Comparison of ENCODE assay signal across 8 cellular contexts in the genomic region with DNA sequence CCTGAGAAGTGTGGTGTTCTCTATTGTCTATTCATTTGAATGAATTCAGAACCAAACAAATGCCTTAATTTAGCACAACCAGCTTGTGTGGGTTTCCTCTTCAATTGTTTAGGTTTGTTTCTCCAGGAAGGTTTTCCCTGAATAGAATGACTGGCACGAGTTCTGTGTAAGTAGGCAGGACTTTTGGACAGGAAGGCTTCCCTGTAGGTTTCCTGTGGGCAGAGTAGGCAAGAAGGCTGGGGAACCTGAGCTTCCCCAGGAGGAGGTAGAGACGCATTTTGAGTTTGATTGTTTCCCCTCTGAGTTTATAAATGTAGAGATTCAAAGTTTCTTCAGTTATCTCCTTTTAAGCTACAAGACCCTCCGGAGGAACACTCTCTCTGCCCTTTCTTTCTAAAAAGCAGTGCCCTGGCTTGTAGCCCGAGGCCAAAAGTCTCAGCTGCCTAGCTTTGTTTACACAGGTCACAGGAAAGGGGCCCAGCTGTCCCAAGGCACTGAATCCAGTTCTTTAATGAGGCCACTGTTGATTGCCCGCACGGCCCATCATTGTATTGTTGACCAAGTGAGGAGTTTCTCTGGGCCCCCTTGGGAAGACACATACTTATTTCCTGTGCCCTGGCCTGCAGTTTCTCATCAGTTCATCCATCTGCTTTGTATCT.
DNase-seq lines count a peak whose midpoint lies in the region; ATAC-seq and TF ChIP-seq lines count a peak whose summit lies in the region.

No MANE protein-coding gene starts in this region.

- H3K9me3 ChIP-seq in OCI-LY7 (ENCODE audit: low read length) (no peaks in the 10 kb centered on the region), smooth muscle cell (replicated peaks; ENCODE audit: low read depth) (no peaks in the 10 kb centered on the region)

- H4K20me1 ChIP-seq in OCI-LY7 (ENCODE audit: insufficient read depth, low read length) (no peaks in the 10 kb centered on the region), smooth muscle cell (ENCODE audit: low read depth) (no peaks in the 10 kb centered on the region)

- H3K4me3 ChIP-seq in OCI-LY7 (ENCODE audit: low read depth, low read length, poor library complexity, severe bottlenecking) (no peak overlapping the region), smooth muscle cell (no peak overlapping the region)

- H3K36me3 Mint-ChIP-seq in glutamatergic neuron (ENCODE audit: unreplicated experiment) (no peaks in the 10 kb centered on the region), T-cell (no peaks in the 10 kb centered on the region)

- H3K27ac Mint-ChIP-seq in glutamatergic neuron (ENCODE audit: unreplicated experiment) (peak overlapping the region; percentile 70), T-cell (no peak overlapping the region)

- POLR2A ChIA-PET in OCI-LY7 (lab: Charles Lee): interaction anchor here (1.1 to 2.0 kb wide), 2 partner anchors 17 to 34 kb away, joined by 5 to 7 read pairs; no protein-coding TSS in a partner anchor
- POLR2A ChIA-PET in T-cell (lab: Charles Lee): no interaction called here

- H3K9ac ChIP-seq in smooth muscle cell (ENCODE audit: low read depth): peak overlapping the region; percentile 50

- CTCF ChIA-PET in OCI-LY7 (lab: Charles Lee; ENCODE audit: unreplicated experiment) (interaction anchor here (0.5 kb wide), 1 partner anchor 126 kb away, joined by 3 read pairs; no protein-coding TSS in a partner anchor), T-cell (lab: Charles Lee) (interaction anchor here (0.6 kb wide), 2 partner anchors 162 to 165 kb away, joined by 3 read pairs; no protein-coding TSS in a partner anchor)

- H3K79me2 ChIP-seq in OCI-LY7 (ENCODE audit: insufficient read depth, low read depth, low read length) (no peaks in the 10 kb centered on the region), smooth muscle cell (ENCODE audit: low read depth) (no peaks in the 10 kb centered on the region)

- H2AFZ ChIP-seq in OCI-LY7 (ENCODE audit: low read length): peak overlapping the region; percentile 88; the same call in 1 of the 2 replicates
- peak overlapping the region; percentile 99 for H2AFZ ChIP-seq in smooth muscle cell (ENCODE audit: low read depth)

- H3K4me1 Mint-ChIP-seq in glutamatergic neuron (ENCODE audit: low read depth, unreplicated experiment) (peaks cover 13% of the 10 kb centered on the region), T-cell (no peaks in the 10 kb centered on the region)

- BruUV-seq in OCI-LY7 (replicated peaks; lab: Mats Ljungman, UMichigan): no TSS peak

- H3F3A ChIP-seq in smooth muscle cell (ENCODE audit: low read depth): no peaks in the 10 kb centered on the region

- H3K4me3 Mint-ChIP-seq in glutamatergic neuron (ENCODE audit: unreplicated experiment) (peak overlapping the region; percentile 66), T-cell (no peak overlapping the region)

- H3K4me1 ChIP-seq in OCI-LY7 (ENCODE audit: insufficient read depth, low read length, poor library complexity, severe bottlenecking) (peaks cover 6% of the 10 kb centered on the region), smooth muscle cell (ENCODE audit: low read depth) (peaks cover 28% of the 10 kb centered on the region)

- WGBS in smooth muscle cell (ENCODE audit: low lambda C conversion rate): 20% methylated on average over 6 of the region's 6 CpGs

- DNase-seq in NCI-H2107 treated with DMSO at 0.1 percent for 48 hours (lab: John Stamatoyannopoulos, UW; ENCODE audit: unreplicated experiment) (peak; percentile 9), NCI-H2107 (lab: John Stamatoyannopoulos, UW) (no peak), OCI-LY7 (ENCODE audit: low spot score) (no peak), glutamatergic neuron (peak; percentile 62), smooth muscle cell (lab: John Stamatoyannopoulos, UW; ENCODE audit: unreplicated experiment) (no peak), D341Med (ENCODE audit: low spot score) (no peak), mucosa of gallbladder (ENCODE audit: low spot score) (no peak), T-cell (no peak)

- no peaks in the 10 kb centered on the region for H3K9me2 ChIP-seq in OCI-LY7 (ENCODE audit: insufficient read depth, low read length)

- no peak for ATAC-seq in T-cell (replicated peaks in 1 of 4)

- H3K4me2 ChIP-seq in OCI-LY7 (ENCODE audit: low read length) (no peak overlapping the region), smooth muscle cell (peak overlapping the region; percentile 66)

- no peaks in the 10 kb centered on the region for H3K27me3 Mint-ChIP-seq in glutamatergic neuron (ENCODE audit: unreplicated experiment)
- H3K27me3 Mint-ChIP-seq in T-cell: peaks cover 0 to 3% of the 10 kb centered on the region in 2 donors

- H3K9me3 Mint-ChIP-seq in glutamatergic neuron (ENCODE audit: unreplicated experiment): peaks cover 1% of the 10 kb centered on the region
- no peaks in the 10 kb centered on the region for H3K9me3 Mint-ChIP-seq in T-cell

- H3K27ac ChIP-seq in OCI-LY7 (ENCODE audit: low read depth, low read length, poor library complexity, severe bottlenecking): no peak overlapping the region
- peak overlapping the region; percentile 43 for H3K27ac ChIP-seq in smooth muscle cell (ENCODE audit: low read depth)

- H3K27me3 ChIP-seq in smooth muscle cell (ENCODE audit: low read depth): no peaks in the 10 kb centered on the region

- intact Hi-C loops in OCI-LY7 (cut with micrococcal nuclease; ENCODE audit: unreplicated experiment): no loop called here

- no peaks in the 10 kb centered on the region for H3K36me3 ChIP-seq in OCI-LY7 (ENCODE audit: insufficient read depth, low read length)
- no peaks in the 10 kb centered on the region for H3K36me3 ChIP-seq in smooth muscle cell (ENCODE audit: low read depth)

- TF ChIP-seq CTCF in OCI-LY7 (conservative IDR thresholded peaks at IDR 0.05; ENCODE audit: low read length): no peak
- TF ChIP-seq CTCF in glutamatergic neuron (IDR thresholded peaks at IDR 0.05; ENCODE audit: partially characterized antibody, unreplicated experiment): no peak
- TF ChIP-seq CTCF in smooth muscle cell (IDR thresholded peaks at IDR 0.05; ENCODE audit: borderline replicate concordance, insufficient read depth, poor library complexity, severe bottlenecking): no peak

Comparison
In these comparisons a context has a peak if more than half of its experiments do, and no peak if none do; other contexts are left out.
1. DNase-seq: peak in NCI-H2107 treated with DMSO at 0.1 percent for 48 hours (single experiment) and glutamatergic neuron (single experiment); none in NCI-H2107 (single experiment), OCI-LY7 (single experiment), smooth muscle cell (single experiment), D341Med (single experiment), mucosa of gallbladder (single experiment) and T-cell (0 of 34).